ENCODE assay signal across 1 cellular context in the genomic region with DNA sequence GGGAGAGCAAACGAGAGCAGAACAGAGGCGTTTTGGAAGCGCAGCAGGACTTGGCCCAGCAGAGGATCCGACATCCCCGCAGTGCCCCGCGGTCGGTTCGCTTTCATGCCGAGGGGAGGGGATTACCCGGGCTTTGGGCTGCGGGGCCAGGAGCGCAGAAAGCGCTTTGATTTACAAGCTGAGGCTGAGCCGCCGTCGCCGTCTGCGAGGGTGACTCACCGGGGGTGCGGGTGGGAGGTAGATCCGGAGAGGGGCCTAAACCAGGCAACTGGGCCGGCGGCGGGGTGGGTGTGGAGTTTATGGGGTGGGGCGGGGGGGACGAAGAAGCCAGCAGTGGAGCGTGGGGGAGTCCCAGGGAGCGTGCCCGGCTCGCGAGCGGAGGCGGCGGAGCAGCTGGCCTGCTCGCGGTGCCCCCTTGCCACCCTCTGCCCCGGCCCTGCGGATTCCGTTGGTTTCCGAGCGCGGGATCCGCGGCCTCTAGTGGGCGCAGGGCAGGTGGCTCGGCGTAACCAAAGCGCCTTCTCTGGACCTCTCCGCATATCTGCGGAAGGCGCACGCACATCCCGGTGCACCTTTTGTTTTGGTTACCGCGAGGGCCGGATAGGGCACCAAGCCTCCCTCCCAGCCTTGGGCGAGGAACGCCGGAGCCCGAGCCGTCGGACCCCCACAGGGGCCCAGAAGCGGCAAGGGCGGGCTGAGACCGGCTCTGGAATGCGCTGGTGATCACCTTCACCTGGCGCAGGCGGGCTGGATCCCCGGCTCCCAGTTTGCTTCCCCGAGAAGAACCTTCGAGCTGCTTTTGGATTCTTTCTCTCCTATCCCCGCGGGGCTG.
A peak's percentile ranks its signal among the peaks of the same experiment; 100 is the strongest.
TF ChIP-seq lines count a peak whose summit lies in the region.

No MANE protein-coding gene starts in this region.

TF ChIP-seq in SK-N-SH, 30 proteins besides CTCF, POLR2A, EP300 and RAD21 (continued from another document):
- TF ChIP-seq CHD2 (IDR thresholded peaks at IDR 0.05; ENCODE audit: low read length, partially characterized antibody) (no peak), ELF1 (IDR thresholded peaks at IDR 0.05) (no peak), MEF2A (IDR thresholded peaks at IDR 0.05; ENCODE audit: borderline replicate concordance, low read depth) (no peak), TCF12 (IDR thresholded peaks at IDR 0.05) (peak; percentile 36; the same call in 1 of the 2 replicates), POLR2AphosphoS5 (IDR thresholded peaks at IDR 0.05; ENCODE audit: low read depth, low read length) (0 out of 2 replicates have a peak, but pooled peaks have one; percentile 11), RFX5 (IDR thresholded peaks at IDR 0.05; ENCODE audit: low read length) (no peak)
- TF ChIP-seq, protein P1, sequence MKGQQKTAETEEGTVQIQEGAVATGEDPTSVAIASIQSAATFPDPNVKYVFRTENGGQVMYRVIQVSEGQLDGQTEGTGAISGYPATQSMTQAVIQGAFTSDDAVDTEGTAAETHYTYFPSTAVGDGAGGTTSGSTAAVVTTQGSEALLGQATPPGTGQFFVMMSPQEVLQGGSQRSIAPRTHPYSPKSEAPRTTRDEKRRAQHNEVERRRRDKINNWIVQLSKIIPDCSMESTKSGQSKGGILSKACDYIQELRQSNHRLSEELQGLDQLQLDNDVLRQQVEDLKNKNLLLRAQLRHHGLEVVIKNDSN (IDR thresholded peaks at IDR 0.05; ENCODE audit: borderline replicate concordance, low read depth) = no peak
